In genomic region chr12:28996688-28997087, GRCh38 we compare ENCODE assay signal across 23 cellular contexts.
"Had no signal": no experiment of that assay in that cellular context is flagged by ENCODE, and none has a peak within 500 bp of the region (broad histone marks: within the 10 kb centered on the region; RNA-seq: fewer than 3 reads in every experiment).

No MANE protein-coding gene starts in this region.

- H3K27ac ChIP-seq: SJSA1, SK-N-MC had no signal

- H3K9me3 ChIP-seq: MG63, SJSA1 had no signal

- H3K4me1 ChIP-seq: SJSA1 had no signal

- H3K36me3 ChIP-seq: MG63, SJSA1 had no signal

- H3K27me3 ChIP-seq: MG63, SJSA1 had no signal

- DNase-seq: Karpas-422, KG1, MG63, NCI-H1092, NCI-H1105 treated with DMSO at 0.1 percent for 48 hours, NCI-H1417 treated with DMSO at 0.1 percent for 48 hours, NCI-H146, NCI-H1694 treated with DMSO at 0.1 percent for 48 hours, NCI-H1930, NCI-H2081 treated with DMSO at 0.1 percent for 48 hours, NCI-H2171, NCI-H226, NCI-H446, NCI-H510A, NCI-H524 treated with DMSO at 0.1 percent for 48 hours, NCI-H69, NCI-H774, Right ventricle myocardium superior, RPMI8226, SIG-M5, SW 1271 had no signal

- H3K4me3 ChIP-seq: MG63, SJSA1, SK-N-MC had no signal
